31 cellular contexts compared by ENCODE assay signal in genomic region chr7:41053830-41054229, GRCh38.
DNase-seq lines count a peak whose midpoint lies in the region; ATAC-seq, FAIRE-seq and TF ChIP-seq lines count a peak whose summit lies in the region.
"Had no signal": no experiment of that assay in that cellular context is flagged by ENCODE, and none has a peak within 500 bp of the region (broad histone marks: within the 10 kb centered on the region; RNA-seq: fewer than 3 reads in every experiment).

No MANE protein-coding gene starts in this region.

- H3K27me3 ChIP-seq in brain microvascular endothelial cell (replicated peaks) (no peaks in the 10 kb centered on the region), foreskin keratinocyte (no peaks in the 10 kb centered on the region), A673 (replicated peaks; ENCODE audit: insufficient read depth, low read depth, low read length, poor library complexity) (no peaks in the 10 kb centered on the region)
- H3K27me3 ChIP-seq: colonic mucosa, hepatocyte, sigmoid colon, thyroid gland, vagina had no signal

- no peak for FAIRE-seq in GM19239 (lab: Jason Lieb, UNC)
- FAIRE-seq: frontal cortex, GM18507 had no signal

- H3K27ac ChIP-seq in brain microvascular endothelial cell: no peak overlapping the region
- H3K27ac ChIP-seq in foreskin keratinocyte: no peak overlapping the region
- H3K27ac ChIP-seq in A673 (ENCODE audit: low read depth, low read length, poor library complexity, severe bottlenecking): no peak overlapping the region
- no peak overlapping the region for H3K27ac ChIP-seq in RWPE1
- H3K27ac ChIP-seq: colonic mucosa, hepatocyte, sigmoid colon, thyroid gland, vagina had no signal

- no peak overlapping the region for H3K4me3 ChIP-seq in brain microvascular endothelial cell (ENCODE audit: low read depth, low read length)
- no peak overlapping the region for H3K4me3 ChIP-seq in A673 (ENCODE audit: low read depth, low read length, poor library complexity, severe bottlenecking)
- H3K4me3 ChIP-seq: colonic mucosa, hepatocyte, lung, mucosa of descending colon, sigmoid colon, thyroid gland, vagina had no signal

- ATAC-seq in foreskin keratinocyte: no peak
- ATAC-seq: activated CD4-positive, alpha-beta T cell treated with anti-CD3 and anti-CD28 coated beads for 36 hours; activated CD8-positive, alpha-beta T cell treated with anti-CD3 and anti-CD28 coated beads, Interleukin-2, amount 10 ng/mL, durations not matched to agents 7 days and 5 days; activated T-helper 17 cell treated with anti-CD3 and anti-CD28 coated beads, Interleukin-2, amount 50 U/mL, for 72 hours; mucosa of descending colon; natural killer cell had no signal

- DNase-seq in AG08395 (ENCODE audit: low spot score) (peak; percentile 16), HCEC 1CT (peak; percentile 91), brain microvascular endothelial cell (no peak), foreskin keratinocyte (no peak), A673 (ENCODE audit: low spot score) (no peak), GM19239 (ENCODE audit: insufficient read length, low spot score) (no peak), RWPE1 (ENCODE audit: low spot score) (no peak), GM13976 (ENCODE audit: low spot score) (no peak)
- DNase-seq: activated CD4-positive, alpha-beta T cell treated with anti-CD3 and anti-CD28 coated beads for 36 hours; activated CD8-positive, alpha-beta T cell treated with anti-CD3 and anti-CD28 coated beads, Interleukin-2, amount 10 ng/mL, durations not matched to agents 7 days and 5 days; amygdala; colonic mucosa; DND-41; effector CD4-positive, alpha-beta T cell; GOT3; mucosa of descending colon; natural killer cell; NCI-H1417 treated with DMSO at 0.1 percent for 48 hours; NCI-H2081; NCI-H226; nucleus accumbens; Right ventricle myocardium superior; sigmoid colon; stimulated activated CD4-positive, alpha-beta T cell treated with anti-CD3 and anti-CD28 coated beads, Interleukin-4, amount 100 ng/mL, for 24 hours; thyroid gland had no signal

- H3K9me3 ChIP-seq in A673 (ENCODE audit: low read depth, low read length, poor library complexity, severe bottlenecking): no peaks in the 10 kb centered on the region
- H3K9me3 ChIP-seq: colonic mucosa, mucosa of descending colon, thyroid gland, vagina had no signal

- POLR2A ChIA-PET in A673 (lab: Charles Lee; ENCODE audit: low non-redundant PET): no interaction called here
- POLR2A ChIA-PET in RWPE1 (lab: Yijun Ruan, JAX; ENCODE audit: low non-redundant PET): interaction anchor here (0.6 kb wide), 1 partner anchor 209 kb away, joined by 3 read pairs; no protein-coding TSS in a partner anchor

- peak; percentile 33 for TF ChIP-seq CTCF in brain microvascular endothelial cell (IDR thresholded peaks at IDR 0.05; ENCODE audit: low read depth, low read length, missing control alignments)
- TF ChIP-seq CTCF in foreskin keratinocyte (conservative IDR thresholded peaks at IDR 0.05): peak; percentile 14
- TF ChIP-seq CTCF in A673 (conservative IDR thresholded peaks at IDR 0.05; ENCODE audit: low read depth, low read length): no peak
- no peak for TF ChIP-seq CTCF in RWPE1 (conservative IDR thresholded peaks at IDR 0.05; ENCODE audit: low read depth)
- no peak for TF ChIP-seq CTCF in GM13976 (IDR thresholded peaks at IDR 0.05; ENCODE audit: borderline replicate concordance, control extremely low read depth, extremely low read depth, insufficient read depth, missing control alignments)

- H3K36me3 ChIP-seq in brain microvascular endothelial cell (replicated peaks) (no peaks in the 10 kb centered on the region), A673 (ENCODE audit: insufficient read depth, low read length, poor library complexity, severe bottlenecking) (no peaks in the 10 kb centered on the region)
- H3K36me3 ChIP-seq: colonic mucosa, sigmoid colon, thyroid gland, vagina had no signal

- intact Hi-C loops in A673 (cut with micrococcal nuclease; ENCODE audit: unreplicated experiment): no loop called here

- in situ Hi-C loops in brain microvascular endothelial cell (cut with HindIII; ENCODE audit: low pct_ligation_motif_present, low sequenced_read_pairs) (no loop called here), GM13976 (cut with MboI; ENCODE audit: low sequenced_read_pairs, unreplicated experiment) (no loop called here)

- no TSS peak for BruUV-seq in A673 (replicated peaks; lab: Mats Ljungman, UMichigan)

- no peaks in the 10 kb centered on the region for H3K4me1 ChIP-seq in foreskin keratinocyte
- H3K4me1 ChIP-seq in A673 (ENCODE audit: insufficient read depth, low read length, poor library complexity, severe bottlenecking): no peaks in the 10 kb centered on the region
- H3K4me1 ChIP-seq: colonic mucosa, sigmoid colon, thyroid gland, vagina had no signal

- CTCF ChIA-PET in A673 (lab: Charles Lee) (no interaction called here), RWPE1 (lab: Yijun Ruan, JAX) (no interaction called here)

Comparison
In these comparisons a context has a peak if more than half of its experiments do, and no peak if none do; other contexts are left out.
1. DNase-seq: peak in AG08395 (single experiment) and HCEC 1CT (single experiment); none in brain microvascular endothelial cell (single experiment), foreskin keratinocyte (0 of 2), A673 (single experiment), GM19239 (single experiment), RWPE1 (single experiment) and GM13976 (single experiment).
2. CTCF ChIP-seq: peak in brain microvascular endothelial cell (single experiment) and foreskin keratinocyte (single experiment); none in A673 (single experiment), RWPE1 (single experiment) and GM13976 (single experiment).